Comparison of ENCODE assay signal across 8 cellular contexts in genomic region chr3:149971403-149972075, GRCh38. TPM values are rescaled to one million over a fixed set of nuclear protein-coding genes. Genes with fewer than 3 reads are reported as not detected.
DNase-seq lines count a peak whose midpoint lies in the region; ATAC-seq, FAIRE-seq and TF ChIP-seq lines count a peak whose summit lies in the region.

No MANE protein-coding gene starts in this region.

- H2BK20ac ChIP-seq in H1 (ENCODE audit: low read length), result no peak overlapping the region

- peaks cover 2% of the 10 kb centered on the region for H3K9me3 Mint-ChIP-seq in memory B cell

- peaks cover 0 to 3% of the 10 kb centered on the region in 2 experiments for H4K20me1 ChIP-seq in H1 (replicated peaks in 1 of 2; ENCODE audit: control insufficient read depth in 1 of 2, insufficient read depth in 2 of 2, low read length in 2 of 2)

- H3K36me3 ChIP-seq in H1 (ENCODE audit: control insufficient read depth in 2 of 4, insufficient read depth in 4 of 4, low read length in 3 of 4), result peaks cover 0 to 18% (median 5%) of the 10 kb centered on the region in 4 experiments; a peak in 5 of 8 replicates

- 0 out of 2 replicates have a peak overlapping the region, but pooled peaks have one; percentile 43 for H2AFZ ChIP-seq in H1 (ENCODE audit: low read length)

- peak overlapping the region; percentile 60 to 82 for H3K4me2 ChIP-seq in H1 (ENCODE audit: insufficient read depth in 1 of 2, low read depth in 2 of 2, low read length in 2 of 2)

- peak overlapping the region; percentile 65 for H4K91ac ChIP-seq in H1 (replicated peaks; ENCODE audit: insufficient read length, low read length)

- H3K4me1 Mint-ChIP-seq in memory B cell, result peaks cover 10% of the 10 kb centered on the region

- TF ChIP-seq CTCF in H1 (IDR thresholded peaks at IDR 0.05; ENCODE audit: control extremely low read depth in 1 of 3, insufficient read depth in 1 of 3, low read depth in 1 of 3, low read length in 3 of 3), result no peak

- peak overlapping the region; percentile 92 for H3K27ac ChIP-seq in H1 (ENCODE audit: low read depth, low read length)

- WGBS in H1 (ENCODE audit: extremely low coverage in 1 of 2, insufficient coverage in 1 of 2, insufficient read length in 1 of 2, insufficient replicate concordance in 2 of 2, low coverage in 1 of 2, low lambda C conversion rate in 2 of 2, missing lambda C conversion rate in 1 of 2), 2 experiments, result 1% methylated on average over 33 of the region's 42 CpGs; no CpG with 5 or more reads in 1 of the 2 experiments

- H3K9me3 ChIP-seq in H1 (ENCODE audit: insufficient read depth in 2 of 2, low read depth in 1 of 2, low read length in 1 of 2), result no peaks in the 10 kb centered on the region

- H2AK5ac ChIP-seq in H1 (ENCODE audit: low read depth, low read length), result no peak overlapping the region

- peak overlapping the region; percentile 86 for H3K56ac ChIP-seq in H1 (replicated peaks; ENCODE audit: insufficient read length, low read depth, low read length)

- ATAC-seq in HG02852 (IDR thresholded peaks at IDR 0.05; ENCODE audit: unreplicated experiment), result peak; percentile 33
- peak; percentile 10 for ATAC-seq in memory B cell (ENCODE audit: low read depth)
- no peak for ATAC-seq in HG03469 (IDR thresholded peaks at IDR 0.05; ENCODE audit: unreplicated experiment)

- peaks cover 5 to 51% of the 10 kb centered on the region in 2 experiments; a peak in 3 of 4 replicates for H3K79me2 ChIP-seq in H1 (ENCODE audit: control insufficient read depth in 1 of 2, insufficient read depth in 2 of 2, low read length in 2 of 2)

- H2BK15ac ChIP-seq in H1 (ENCODE audit: low read length), result no peak overlapping the region

- H2BK5ac ChIP-seq in H1 (ENCODE audit: low read depth, low read length), result peak overlapping the region; percentile 68

- H3K4me1 ChIP-seq in H1 (replicated peaks in 1 of 4; ENCODE audit: control insufficient read depth in 3 of 4, insufficient read depth in 4 of 4, low read length in 3 of 4), result peaks cover 0 to 3% (median 2%) of the 10 kb centered on the region in 4 experiments; a peak in 3 of 7 replicates

- peak overlapping the region; percentile 60 for H3K4ac ChIP-seq in H1 (replicated peaks; ENCODE audit: insufficient read length, low read depth, low read length)

- TF ChIP-seq POLR2A in H1 (IDR thresholded peaks at IDR 0.05; ENCODE audit: control extremely low read depth in 1 of 2, low read depth in 2 of 2, low read length in 2 of 2), result peak in 1 of 2 experiments; percentile 29; a peak in 1 of 3 replicates

- H3K27ac Mint-ChIP-seq in memory B cell, result peak overlapping the region; percentile 68

- peaks cover 8% of the 10 kb centered on the region for H3K27me3 Mint-ChIP-seq in memory B cell

- no peak overlapping the region for H3K23ac ChIP-seq in H1 (ENCODE audit: insufficient read length)

- H3K23me2 ChIP-seq in H1 (ENCODE audit: low read depth, low read length), result peaks cover 10% of the 10 kb centered on the region

- no peak for FAIRE-seq in H1 (lab: Jason Lieb, UNC)

- H4K8ac ChIP-seq in H1 (ENCODE audit: extremely low read depth, insufficient read depth, low read length), result peak overlapping the region; percentile 94

- H3K36me3 Mint-ChIP-seq in memory B cell, result no peaks in the 10 kb centered on the region

- peak overlapping the region; percentile 90 for H3K14ac ChIP-seq in H1 (ENCODE audit: insufficient read length)

- no peak for TF ChIP-seq RAD21 in H1 (IDR thresholded peaks at IDR 0.05 in 1 of 2, conservative IDR thresholded peaks at IDR 0.05 in 1 of 2; ENCODE audit: low read depth in 2 of 2, low read length in 2 of 2)

- no peaks in the 10 kb centered on the region for H3K27me3 ChIP-seq in H1 (replicated peaks in 1 of 4; ENCODE audit: control insufficient read depth in 3 of 4, extremely low read depth in 1 of 4, insufficient read depth in 3 of 4, low read length in 3 of 4)

- no peak for TF ChIP-seq EP300 in H1 (IDR thresholded peaks at IDR 0.05; ENCODE audit: borderline replicate concordance in 1 of 2, low read depth in 2 of 2, low read length in 2 of 2)

- peak overlapping the region; percentile 79 to 92 (median 88) for H3K4me3 ChIP-seq in H1 (ENCODE audit: extremely low read depth in 1 of 4, insufficient read depth in 2 of 4, low read depth in 3 of 4, low read length in 4 of 4)

- H3K4me3 Mint-ChIP-seq in memory B cell, result peak overlapping the region; percentile 90

- peak overlapping the region; percentile 79 to 99 (median 93) for H3K9ac ChIP-seq in H1 (replicated peaks in 1 of 4; ENCODE audit: extremely low read depth in 1 of 4, low read depth in 3 of 4, low read length in 3 of 4)

- POLR2A ChIA-PET in H1 (lab: Charles Lee; ENCODE audit: partially characterized antibody), result interaction anchor here (0.7 to 6.1 kb wide), 30 partner anchors 9 to 437 kb away, joined by 3 to 30 read pairs (median 4); partner anchors contain the start of gene TSC22D2

- H3K79me1 ChIP-seq in H1 (ENCODE audit: low read depth, low read length), result no peaks in the 10 kb centered on the region; the same call in 1 of the 2 replicates

- no peak overlapping the region for H2BK12ac ChIP-seq in H1 (ENCODE audit: low read depth, low read length)

- H2BK120ac ChIP-seq in H1 (replicated peaks; ENCODE audit: low read depth, low read length), result no peak overlapping the region

- peak; percentile 79 for DNase-seq in Daoy (ENCODE audit: low read depth)
- peak; percentile 82 for DNase-seq in NCI-H2227 (lab: John Stamatoyannopoulos, UW; ENCODE audit: unreplicated experiment)
- DNase-seq in activated CD8-positive, alpha-beta memory T cell treated with anti-CD3 and anti-CD28 coated beads for 24 hours, result peak; percentile 73
- DNase-seq in H1 (ENCODE audit: low read depth in 1 of 2, low spot score in 2 of 2), result peak in 1 of 2 experiments; percentile 85
- peak in 1 of 2 donors; percentile 12 for DNase-seq in memory B cell (ENCODE audit: low spot score in 2 of 2)
- peak; percentile 1 to 11 for DNase-seq in stimulated activated CD8-positive, alpha-beta memory T cell treated with anti-CD3 and anti-CD28 coated beads, Interleukin-7, amount 100 ng/mL, for 48 hours (ENCODE audit: extremely low read depth in 1 of 2, low read depth in 1 of 2)

- peak overlapping the region; percentile 57 for H4K5ac ChIP-seq in H1 (ENCODE audit: insufficient read length, low read depth, low read length)

- CTCF ChIA-PET in H1 (lab: Charles Lee; ENCODE audit: partially characterized antibody), result interaction anchor here (0.6 to 9.2 kb wide), 12 partner anchors 13 to 449 kb away, joined by 3 to 75 read pairs (median 4); no protein-coding TSS in a partner anchor

- peak overlapping the region; percentile 44 for H3K18ac ChIP-seq in H1 (ENCODE audit: extremely low read depth, low read length)

TF ChIP-seq in H1, 55 proteins besides CTCF, POLR2A, EP300 and RAD21:
- TF ChIP-seq SAP30 (IDR thresholded peaks at IDR 0.05; ENCODE audit: insufficient read depth, insufficient replicate concordance, low read length) (peak; percentile 64), SIN3A (conservative IDR thresholded peaks at IDR 0.05 in 1 of 2, IDR thresholded peaks at IDR 0.05 in 1 of 2; ENCODE audit: low read depth in 1 of 2, low read length in 2 of 2) (peak in 1 of 2 experiments; percentile 60; a peak in 1 of 4 replicates), KDM4A (IDR thresholded peaks at IDR 0.05; ENCODE audit: low read depth, low read length, severe bottlenecking) (peak; percentile 47), JUND (IDR thresholded peaks at IDR 0.05; ENCODE audit: low read length) (no peak), RBBP5 (IDR thresholded peaks at IDR 0.05; ENCODE audit: borderline replicate concordance, low read depth, low read length) (no peak; the same call in 1 of the 2 replicates), SIX5 (IDR thresholded peaks at IDR 0.05; ENCODE audit: low read depth, low read length) (0 out of 2 replicates have a peak, but pooled peaks have one; percentile 12), PHF8 (conservative IDR thresholded peaks at IDR 0.05; ENCODE audit: low read depth, low read length) (peak; percentile 81; the same call in 1 of the 2 replicates), TAF7 (optimal IDR thresholded peaks at IDR 0.05; ENCODE audit: borderline replicate concordance, low read depth, low read length) (no peak), EGR1 (IDR thresholded peaks at IDR 0.05; ENCODE audit: borderline replicate concordance, low read depth, low read length) (0 out of 2 replicates have a peak, but pooled peaks have one; percentile 57), TBP (IDR thresholded peaks at IDR 0.05; ENCODE audit: low read depth, low read length) (0 out of 2 replicates have a peak, but pooled peaks have one; percentile 8), KDM1A (IDR thresholded peaks at IDR 0.05; ENCODE audit: borderline replicate concordance, low read length) (0 out of 2 replicates have a peak, but pooled peaks have one; percentile 18), SRF (IDR thresholded peaks at IDR 0.05; ENCODE audit: low read depth, low read length) (no peak), ASH2L (IDR thresholded peaks at IDR 0.05; ENCODE audit: low read length) (peak; percentile 54), CHD2 (IDR thresholded peaks at IDR 0.05; ENCODE audit: low read length) (no peak), TAF1 (IDR thresholded peaks at IDR 0.05; ENCODE audit: low read depth, low read length) (peak; percentile 76; the same call in 1 of the 2 replicates)

RNA-seq across cellular contexts. Expression of gene PFN2, which starts 0.8 kb away (rescaled TPM):
- 243 and 282 TPM in 2 replicates for total RNA-seq in Daoy (2014; rRNA removed; shearing (Covaris generic))
- total RNA-seq in H1 (2021; fragmentation: NEBNext Ultra II Directional; extraction: Animal tissue kit (Norgen Biotek cat#: 25700)), result 175 and 178 TPM in 2 replicates
- 165 and 311 TPM in 2 replicates for polyA plus RNA-seq in H1 (2011; rRNA removed)
- polyA plus RNA-seq in H1 (2011; cell fraction: cytosol; rRNA removed), result 241 TPM
- polyA plus RNA-seq in H1 (2011; cell fraction: nucleus; rRNA removed), result 72.0 TPM
- 121 to 190 TPM (median 156 TPM) in 4 replicates for polyA plus RNA-seq in H1 (2012, experiment 1 of 2)
- polyA plus RNA-seq in H1 (2012, experiment 2 of 2), result 77.8 TPM
- 93.5 TPM for polyA plus RNA-seq in H1 (2013, experiment 1 of 2)
- polyA plus RNA-seq in H1 (2013, experiment 2 of 2), result 87.9 TPM
- 152 and 194 TPM in 2 replicates for polyA minus RNA-seq in H1 (2011; rRNA and poly(A)+ RNA removed)
- 100 TPM for polyA minus RNA-seq in H1 (2011; cell fraction: cytosol; rRNA and poly(A)+ RNA removed)
- polyA minus RNA-seq in H1 (2011; cell fraction: nucleus; rRNA and poly(A)+ RNA removed), result 223 TPM
